2 cellular contexts compared by ENCODE assay signal in genomic region chr18:58583569-58583968, GRCh38.
TF ChIP-seq lines count a peak whose summit lies in the region.

No MANE protein-coding gene starts in this region.

TF ChIP-seq in SK-N-SH, 30 proteins besides CTCF, POLR2A, EP300 and RAD21 (continued from another document):
- TF ChIP-seq IRF3 (IDR thresholded peaks at IDR 0.05; ENCODE audit: low read depth, low read length) (no peak), FOXM1 (IDR thresholded peaks at IDR 0.05; ENCODE audit: low read depth) (no peak), CHD2 (IDR thresholded peaks at IDR 0.05; ENCODE audit: low read length, partially characterized antibody) (no peak), TAF1 (IDR thresholded peaks at IDR 0.05; ENCODE audit: borderline replicate concordance, low read depth, low read length) (no peak), RFX5 (IDR thresholded peaks at IDR 0.05; ENCODE audit: low read length) (no peak), FOXJ3 (CRISPR knock-in tag; IDR thresholded peaks at IDR 0.05) (no peak), NRF1 (IDR thresholded peaks at IDR 0.05; ENCODE audit: low read depth, low read length) (no peak), POLR2AphosphoS5 (IDR thresholded peaks at IDR 0.05; ENCODE audit: low read depth, low read length) (no peak), TEAD4 (IDR thresholded peaks at IDR 0.05; ENCODE audit: borderline replicate concordance, insufficient read depth) (no peak), TCF12 (IDR thresholded peaks at IDR 0.05) (no peak), YY1 (IDR thresholded peaks at IDR 0.05; ENCODE audit: low read depth) (no peak), EZH2phosphoT487 (IDR thresholded peaks at IDR 0.05; ENCODE audit: borderline replicate concordance, low read depth) (no peak), GABPA (IDR thresholded peaks at IDR 0.05; ENCODE audit: low read depth) (no peak)
TF ChIP-seq in SK-N-SH: peak in this region for 0.

TF ChIP-seq in SK-N-SH treated with all-trans-retinoic acid at 6 μM for 48 hours, 23 proteins besides CTCF, POLR2A, EP300 and RAD21 (continued from another document):
- TF ChIP-seq ZNF565 (CRISPR knock-in tag; conservative IDR thresholded peaks at IDR 0.05; ENCODE audit: low read depth) (no peak), ISL1 (CRISPR knock-in tag; IDR thresholded peaks at IDR 0.05) (no peak), ZNF70 (CRISPR knock-in tag; IDR thresholded peaks at IDR 0.05) (no peak), ZFP3 (CRISPR knock-in tag; IDR thresholded peaks at IDR 0.05) (no peak), TCF4 (CRISPR knock-in tag; IDR thresholded peaks at IDR 0.05; ENCODE audit: borderline replicate concordance) (no peak), ZC3H10 (CRISPR knock-in tag; IDR thresholded peaks at IDR 0.05) (no peak), ESRRG (CRISPR knock-in tag; IDR thresholded peaks at IDR 0.05) (no peak)
- TF ChIP-seq, protein P1, sequence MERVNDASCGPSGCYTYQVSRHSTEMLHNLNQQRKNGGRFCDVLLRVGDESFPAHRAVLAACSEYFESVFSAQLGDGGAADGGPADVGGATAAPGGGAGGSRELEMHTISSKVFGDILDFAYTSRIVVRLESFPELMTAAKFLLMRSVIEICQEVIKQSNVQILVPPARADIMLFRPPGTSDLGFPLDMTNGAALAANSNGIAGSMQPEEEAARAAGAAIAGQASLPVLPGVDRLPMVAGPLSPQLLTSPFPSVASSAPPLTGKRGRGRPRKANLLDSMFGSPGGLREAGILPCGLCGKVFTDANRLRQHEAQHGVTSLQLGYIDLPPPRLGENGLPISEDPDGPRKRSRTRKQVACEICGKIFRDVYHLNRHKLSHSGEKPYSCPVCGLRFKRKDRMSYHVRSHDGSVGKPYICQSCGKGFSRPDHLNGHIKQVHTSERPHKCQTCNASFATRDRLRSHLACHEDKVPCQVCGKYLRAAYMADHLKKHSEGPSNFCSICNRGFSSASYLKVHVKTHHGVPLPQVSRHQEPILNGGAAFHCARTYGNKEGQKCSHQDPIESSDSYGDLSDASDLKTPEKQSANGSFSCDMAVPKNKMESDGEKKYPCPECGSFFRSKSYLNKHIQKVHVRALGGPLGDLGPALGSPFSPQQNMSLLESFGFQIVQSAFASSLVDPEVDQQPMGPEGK (CRISPR knock-in tag; IDR thresholded peaks at IDR 0.05; ENCODE audit: borderline replicate concordance), result no peak
- TF ChIP-seq, protein P2, sequence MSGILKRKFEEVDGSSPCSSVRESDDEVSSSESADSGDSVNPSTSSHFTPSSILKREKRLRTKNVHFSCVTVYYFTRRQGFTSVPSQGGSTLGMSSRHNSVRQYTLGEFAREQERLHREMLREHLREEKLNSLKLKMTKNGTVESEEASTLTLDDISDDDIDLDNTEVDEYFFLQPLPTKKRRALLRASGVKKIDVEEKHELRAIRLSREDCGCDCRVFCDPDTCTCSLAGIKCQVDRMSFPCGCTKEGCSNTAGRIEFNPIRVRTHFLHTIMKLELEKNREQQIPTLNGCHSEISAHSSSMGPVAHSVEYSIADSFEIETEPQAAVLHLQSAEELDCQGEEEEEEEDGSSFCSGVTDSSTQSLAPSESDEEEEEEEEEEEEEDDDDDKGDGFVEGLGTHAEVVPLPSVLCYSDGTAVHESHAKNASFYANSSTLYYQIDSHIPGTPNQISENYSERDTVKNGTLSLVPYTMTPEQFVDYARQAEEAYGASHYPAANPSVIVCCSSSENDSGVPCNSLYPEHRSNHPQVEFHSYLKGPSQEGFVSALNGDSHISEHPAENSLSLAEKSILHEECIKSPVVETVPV (CRISPR knock-in tag; IDR thresholded peaks at IDR 0.05), result no peak
TF ChIP-seq in SK-N-SH treated with all-trans-retinoic acid at 6 μM for 48 hours: peak in this region for 0.
